ENCODE assay signal across 20 cellular contexts in genomic region chr2:16335947-16336346, GRCh38.
DNase-seq lines count a peak whose midpoint lies in the region; ATAC-seq and TF ChIP-seq lines count a peak whose summit lies in the region.
"Had no signal": no experiment of that assay in that cellular context is flagged by ENCODE, and none has a peak within 500 bp of the region (broad histone marks: within the 10 kb centered on the region; RNA-seq: fewer than 3 reads in every experiment).

No MANE protein-coding gene starts in this region.

- H3K27me3 ChIP-seq in SK-N-SH (ENCODE audit: insufficient read depth) (no peaks in the 10 kb centered on the region), osteoblast (ENCODE audit: insufficient read depth, low read length) (no peaks in the 10 kb centered on the region)
- H3K27me3 ChIP-seq: BLaER1 treated with 17β-estradiol and CSF1 and Interleukin-3, amounts not matched to agents 10 nM and 100 nM had no signal

- no peaks in the 10 kb centered on the region for H3F3A ChIP-seq in SK-N-SH (replicated peaks; ENCODE audit: insufficient read depth)

- no peaks in the 10 kb centered on the region for H4K20me1 ChIP-seq in SK-N-SH (ENCODE audit: insufficient read depth)
- H4K20me1 ChIP-seq in osteoblast (ENCODE audit: insufficient read depth, low read length), result no peaks in the 10 kb centered on the region
- H4K20me1 ChIP-seq: BLaER1 treated with 17β-estradiol and CSF1 and Interleukin-3, amounts not matched to agents 10 nM and 100 nM had no signal

- H3K27ac ChIP-seq in SK-N-SH (ENCODE audit: low read depth in 2 of 2, low read length in 1 of 2), result peak overlapping the region in 1 of 2 experiments; percentile 93; a peak in 2 of 4 replicates
- H3K27ac ChIP-seq in osteoblast (ENCODE audit: low read depth, low read length), result no peak overlapping the region
- H3K27ac ChIP-seq: 22Rv1; BLaER1 treated with 17β-estradiol and CSF1 and Interleukin-3, amounts not matched to agents 10 nM and 100 nM; GM23248 had no signal

- H3K27ac Mint-ChIP-seq in mesothelial cell of epicardium, result peak overlapping the region; percentile 1
- H3K27ac Mint-ChIP-seq: B cell; CD14-positive monocyte; CD4-positive, alpha-beta T cell; CD8-positive, alpha-beta memory T cell; H9 had no signal

- H3K9me3 ChIP-seq in SK-N-SH, result 0 out of 2 replicates have a peak, but pooled peaks cover 7% of the 10 kb centered on the region
- no peaks in the 10 kb centered on the region for H3K9me3 ChIP-seq in osteoblast (ENCODE audit: low read depth, low read length)

- no peaks in the 10 kb centered on the region for H3K36me3 ChIP-seq in SK-N-SH (replicated peaks in 1 of 2; ENCODE audit: control insufficient read depth in 1 of 2, insufficient read depth in 2 of 2, low read length in 1 of 2)
- H3K36me3 ChIP-seq in osteoblast (ENCODE audit: insufficient read depth, low read length), result no peaks in the 10 kb centered on the region
- H3K36me3 ChIP-seq: BLaER1 treated with 17β-estradiol and CSF1 and Interleukin-3, amounts not matched to agents 10 nM and 100 nM had no signal

- H3K9me2 ChIP-seq in SK-N-SH, result no peaks in the 10 kb centered on the region

- no peak overlapping the region for H3K4me2 ChIP-seq in SK-N-SH
- H3K4me2 ChIP-seq in osteoblast (ENCODE audit: insufficient read depth, low read length), result no peak overlapping the region
- H3K4me2 ChIP-seq: BLaER1 treated with 17β-estradiol and CSF1 and Interleukin-3, amounts not matched to agents 10 nM and 100 nM had no signal

- H3K9ac ChIP-seq in SK-N-SH, result no peak overlapping the region
- H3K9ac ChIP-seq: BLaER1 treated with 17β-estradiol and CSF1 and Interleukin-3, amounts not matched to agents 10 nM and 100 nM; GM23248 had no signal

- H3K27me3 Mint-ChIP-seq in mesothelial cell of epicardium (ENCODE audit: low read depth), result no peaks in the 10 kb centered on the region
- H3K27me3 Mint-ChIP-seq: CD4-positive, alpha-beta T cell; CD8-positive, alpha-beta memory T cell had no signal

- H3K4me3 ChIP-seq in SK-N-SH (ENCODE audit: low read depth in 2 of 2, low read length in 1 of 2), result no peak overlapping the region
- H3K4me3 ChIP-seq in osteoblast (ENCODE audit: insufficient read depth, low read length), result no peak overlapping the region
- H3K4me3 ChIP-seq: BLaER1 treated with 17β-estradiol and CSF1 and Interleukin-3, amounts not matched to agents 10 nM and 100 nM; GM12878; GM23248 had no signal

- H3K4me1 Mint-ChIP-seq in mesothelial cell of epicardium, result peaks cover 54% of the 10 kb centered on the region
- H3K4me1 Mint-ChIP-seq: B cell; CD14-positive monocyte; CD8-positive, alpha-beta memory T cell had no signal

- peaks cover 10% of the 10 kb centered on the region for H3K36me3 Mint-ChIP-seq in mesothelial cell of epicardium
- H3K36me3 Mint-ChIP-seq: CD14-positive monocyte; CD8-positive, alpha-beta memory T cell had no signal

- no peak for DNase-seq in SK-N-SH
- no peak for DNase-seq in mesothelial cell of epicardium (ENCODE audit: low spot score in 2 of 2, unreplicated experiment in 2 of 2)
- DNase-seq in osteoblast (ENCODE audit: insufficient read length, low spot score, missing footprints), result peak; percentile 17
- no peak for DNase-seq in HT-29 (ENCODE audit: low spot score)
- DNase-seq in left cardiac atrium, result no peak
- DNase-seq: CD4-positive, alpha-beta T cell; CD8-positive, alpha-beta memory T cell; DMS 273 treated with DMSO at 0.1 percent for 48 hours; DMS79; EL; GDM1; GM23248; H9 had no signal

- POLR2A ChIA-PET in SK-N-SH (lab: Yijun Ruan, JAX), result no interaction called here

- TF ChIP-seq CTCF in SK-N-SH (IDR thresholded peaks at IDR 0.05) (no peak), mesothelial cell of epicardium (IDR thresholded peaks at IDR 0.05; ENCODE audit: unreplicated experiment) (no peak), osteoblast (IDR thresholded peaks at IDR 0.05; ENCODE audit: extremely low read depth, low read depth, low read length) (no peak)

- ATAC-seq in SK-N-SH treated with all-trans-retinoic acid at 6 μM for 48 hours, result no peak; the same call in 2 of the 3 replicates
- ATAC-seq in left cardiac atrium, result no peak
- ATAC-seq: GM12878, HCT116 had no signal

- H3K79me2 ChIP-seq in SK-N-SH (ENCODE audit: insufficient read depth) (no peaks in the 10 kb centered on the region), osteoblast (ENCODE audit: insufficient read depth, low read length) (no peaks in the 10 kb centered on the region)

- TF ChIP-seq RAD21 in SK-N-SH (IDR thresholded peaks at IDR 0.05; ENCODE audit: low read length), result no peak

- peak in 1 of 2 experiments; percentile 70; a peak in 1 of 4 replicates for TF ChIP-seq EP300 in SK-N-SH (IDR thresholded peaks at IDR 0.05; ENCODE audit: borderline replicate concordance in 1 of 2, low read depth in 1 of 2, low read length in 1 of 2)

- CTCF ChIA-PET in SK-N-SH (lab: Yijun Ruan, JAX), result interaction anchor here (1.7 to 1.9 kb wide), 3 partner anchors 10 to 392 kb away, joined by 6 to 11 read pairs (median 8); no protein-coding TSS in a partner anchor

- H3K4me1 ChIP-seq in SK-N-SH (ENCODE audit: control insufficient read depth in 1 of 2, insufficient read depth in 2 of 2, low read depth in 1 of 2, low read length in 1 of 2) (peaks cover 0 to 39% of the 10 kb centered on the region in 2 experiments; a peak in 2 of 4 replicates), osteoblast (ENCODE audit: insufficient read depth, low read length) (no peaks in the 10 kb centered on the region)
- H3K4me1 ChIP-seq: BLaER1 treated with 17β-estradiol and CSF1 and Interleukin-3, amounts not matched to agents 10 nM and 100 nM had no signal

- intact Hi-C loops in left cardiac atrium (cut with DNase I), result no loop called here

- WGBS in SK-N-SH (ENCODE audit: low lambda C conversion rate), result 12% methylated on average over 3 of the region's 3 CpGs

- peaks cover 22% of the 10 kb centered on the region for H3K9me3 Mint-ChIP-seq in mesothelial cell of epicardium

- H2AFZ ChIP-seq in SK-N-SH (ENCODE audit: low read depth), result no peak overlapping the region
- H2AFZ ChIP-seq in osteoblast (ENCODE audit: low read length), result no peak overlapping the region
- H2AFZ ChIP-seq: GM23248 had no signal

- H3K4me3 Mint-ChIP-seq in mesothelial cell of epicardium, result no peak overlapping the region
- H3K4me3 Mint-ChIP-seq: B cell; CD14-positive monocyte; CD4-positive, alpha-beta T cell; CD8-positive, alpha-beta memory T cell; H9 had no signal

TF ChIP-seq in SK-N-SH, 30 proteins besides CTCF, POLR2A, EP300 and RAD21:
- TF ChIP-seq MAX (IDR thresholded peaks at IDR 0.05; ENCODE audit: low read depth) (no peak), FOXJ3 (CRISPR knock-in tag; IDR thresholded peaks at IDR 0.05) (peak; percentile 25; the same call in 1 of the 2 replicates), TAF1 (IDR thresholded peaks at IDR 0.05; ENCODE audit: borderline replicate concordance, low read depth, low read length) (no peak), CHD2 (IDR thresholded peaks at IDR 0.05; ENCODE audit: low read length, partially characterized antibody) (peak; percentile 19)

TF ChIP-seq in SK-N-SH treated with all-trans-retinoic acid at 6 μM for 48 hours, 23 proteins besides CTCF, POLR2A, EP300 and RAD21 (continues in another document):
- no peak for TF ChIP-seq ISL1 (CRISPR knock-in tag; IDR thresholded peaks at IDR 0.05)
- TF ChIP-seq RARB (CRISPR knock-in tag; IDR thresholded peaks at IDR 0.05), result no peak
- TF ChIP-seq TCF4 (CRISPR knock-in tag; IDR thresholded peaks at IDR 0.05; ENCODE audit: borderline replicate concordance), result no peak
- TF ChIP-seq ZNF70 (CRISPR knock-in tag; IDR thresholded peaks at IDR 0.05), result no peak
- TF ChIP-seq CSDC2 (CRISPR knock-in tag; IDR thresholded peaks at IDR 0.05), result no peak
- TF ChIP-seq POU6F1 (CRISPR knock-in tag; IDR thresholded peaks at IDR 0.05; ENCODE audit: borderline replicate concordance, low read depth), result no peak
- TF ChIP-seq ESRRG (CRISPR knock-in tag; IDR thresholded peaks at IDR 0.05), result no peak
- TF ChIP-seq BACH2 (CRISPR knock-in tag; IDR thresholded peaks at IDR 0.05; ENCODE audit: borderline replicate concordance), result no peak
- no peak for TF ChIP-seq PPARA (CRISPR knock-in tag; IDR thresholded peaks at IDR 0.05; ENCODE audit: borderline replicate concordance)
- TF ChIP-seq CSRNP3 (CRISPR knock-in tag; IDR thresholded peaks at IDR 0.05), result no peak
- TF ChIP-seq ARNTL (CRISPR knock-in tag; IDR thresholded peaks at IDR 0.05; ENCODE audit: borderline replicate concordance, low read depth), result no peak
- no peak for TF ChIP-seq ZNF565 (CRISPR knock-in tag; conservative IDR thresholded peaks at IDR 0.05; ENCODE audit: low read depth)
- TF ChIP-seq ZNF8 (CRISPR knock-in tag; IDR thresholded peaks at IDR 0.05), result no peak
